ENCODE assay signal across 1 cellular context in the genomic region with DNA sequence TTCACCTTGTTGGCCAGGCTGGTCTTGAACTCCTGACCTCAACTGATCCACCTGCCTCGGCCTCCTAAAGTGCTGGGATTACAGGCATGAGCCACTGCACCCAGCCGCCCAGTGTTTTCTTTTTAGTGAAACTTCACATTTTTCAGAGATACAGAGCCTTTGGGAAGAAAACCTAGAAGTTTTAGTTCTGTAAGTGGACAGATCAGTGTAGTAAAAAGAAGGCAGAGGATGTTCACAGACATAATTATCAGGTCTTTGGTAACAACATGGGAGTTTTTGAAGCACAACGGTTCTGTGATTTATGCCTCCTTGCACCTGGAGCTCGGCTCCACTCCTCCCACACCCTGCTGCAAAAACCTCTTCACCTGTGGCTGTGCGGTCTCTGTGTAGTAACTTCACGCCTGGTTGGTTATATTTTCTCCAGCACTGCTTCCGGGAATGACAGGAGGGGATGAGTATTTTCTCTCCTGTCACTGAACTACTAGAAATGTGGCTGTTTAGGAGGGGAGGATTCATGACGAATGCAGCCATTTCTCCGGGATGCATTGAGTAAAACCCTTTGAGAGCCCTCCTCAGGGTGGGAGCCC.
TF ChIP-seq lines count a peak whose summit lies in the region.

No MANE protein-coding gene starts in this region.

TF ChIP-seq in H1, 55 proteins besides CTCF, POLR2A, EP300 and RAD21:
- TF ChIP-seq, protein P1, sequence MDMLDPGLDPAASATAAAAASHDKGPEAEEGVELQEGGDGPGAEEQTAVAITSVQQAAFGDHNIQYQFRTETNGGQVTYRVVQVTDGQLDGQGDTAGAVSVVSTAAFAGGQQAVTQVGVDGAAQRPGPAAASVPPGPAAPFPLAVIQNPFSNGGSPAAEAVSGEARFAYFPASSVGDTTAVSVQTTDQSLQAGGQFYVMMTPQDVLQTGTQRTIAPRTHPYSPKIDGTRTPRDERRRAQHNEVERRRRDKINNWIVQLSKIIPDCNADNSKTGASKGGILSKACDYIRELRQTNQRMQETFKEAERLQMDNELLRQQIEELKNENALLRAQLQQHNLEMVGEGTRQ (IDR thresholded peaks at IDR 0.05; ENCODE audit: low read length), result no peak
- TF ChIP-seq NANOG (IDR thresholded peaks at IDR 0.05; ENCODE audit: insufficient read depth, low read depth, low read length, poor library complexity, severe bottlenecking), result no peak
- TF ChIP-seq ZNF274 (IDR thresholded peaks at IDR 0.05; ENCODE audit: borderline replicate concordance, extremely low read depth, low read length), result no peak
- no peak for TF ChIP-seq BRCA1 (IDR thresholded peaks at IDR 0.05; ENCODE audit: low read depth, low read length)
- TF ChIP-seq RXRA (IDR thresholded peaks at IDR 0.05; ENCODE audit: insufficient read depth, low read depth, low read length), result no peak
- no peak for TF ChIP-seq HDAC2 (IDR thresholded peaks at IDR 0.05; ENCODE audit: borderline replicate concordance in 1 of 2, low read depth in 2 of 2, low read length in 2 of 2)
- no peak for TF ChIP-seq NRF1 (IDR thresholded peaks at IDR 0.05; ENCODE audit: low read depth, low read length)
- TF ChIP-seq TEAD4 (IDR thresholded peaks at IDR 0.05; ENCODE audit: low read depth, low read length), result no peak
- no peak for TF ChIP-seq YY1 (IDR thresholded peaks at IDR 0.05; ENCODE audit: low read depth, low read length)
